Comparison of ENCODE assay signal across 9 cellular contexts in the genomic region with DNA sequence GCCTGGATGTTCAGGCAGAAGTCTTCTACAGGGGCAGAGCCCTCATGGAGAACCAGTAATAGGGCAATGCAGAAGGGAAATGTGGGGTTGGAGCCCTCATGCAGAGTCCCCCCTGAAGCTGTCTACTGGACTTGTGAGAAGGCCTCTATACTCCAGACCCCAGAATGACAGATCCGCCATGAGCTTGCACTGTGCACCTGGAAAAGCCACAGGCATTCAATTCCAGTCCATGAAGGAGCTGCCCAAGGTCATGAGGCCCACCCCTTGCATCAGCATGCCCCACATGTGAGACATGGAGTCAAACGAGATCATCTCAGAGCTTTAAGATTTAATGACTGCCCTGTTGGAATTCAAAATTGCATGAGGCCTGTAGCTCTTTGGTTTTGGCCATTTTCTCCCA. TPM values are rescaled to one million over a fixed set of nuclear protein-coding genes. Genes with fewer than 3 reads are reported as not detected.
"Had no signal": no experiment of that assay in that cellular context is flagged by ENCODE, and none has a peak within 500 bp of the region (broad histone marks: within the 10 kb centered on the region; RNA-seq: fewer than 3 reads in every experiment).

No MANE protein-coding gene starts in this region.

- ATAC-seq: HepG2, K562 had no signal

- H3K27ac Mint-ChIP-seq: IgD-negative memory B cell had no signal

- H3K27me3 Mint-ChIP-seq: IgD-negative memory B cell had no signal

- DNase-seq: IMR-90, KBM-7, KG1 had no signal

- H3K4me3 ChIP-seq: K562 had no signal

- H3K4me1 Mint-ChIP-seq: IgD-negative memory B cell had no signal

- H3K27ac ChIP-seq: HL-60 had no signal

- H3K36me3 Mint-ChIP-seq: IgD-negative memory B cell had no signal

RNA-seq across cellular contexts. Expression of gene ZNF679, which starts 4.9 kb away (rescaled TPM):
- total RNA-seq: HepG2, HT-29, HT1080, IMR-90, K562 had no signal
- polyA plus RNA-seq: HepG2, IgD-negative memory B cell, IMR-90, K562 had no signal

RNA-seq across cellular contexts. Expression of gene ZNF735, which starts 16.4 kb away (rescaled TPM):
- total RNA-seq: HepG2, HT-29, HT1080, IMR-90, K562 had no signal
- polyA plus RNA-seq: HepG2, IgD-negative memory B cell, IMR-90, K562 had no signal
